Comparison of ENCODE assay signal across 1 cellular context in the genomic region with DNA sequence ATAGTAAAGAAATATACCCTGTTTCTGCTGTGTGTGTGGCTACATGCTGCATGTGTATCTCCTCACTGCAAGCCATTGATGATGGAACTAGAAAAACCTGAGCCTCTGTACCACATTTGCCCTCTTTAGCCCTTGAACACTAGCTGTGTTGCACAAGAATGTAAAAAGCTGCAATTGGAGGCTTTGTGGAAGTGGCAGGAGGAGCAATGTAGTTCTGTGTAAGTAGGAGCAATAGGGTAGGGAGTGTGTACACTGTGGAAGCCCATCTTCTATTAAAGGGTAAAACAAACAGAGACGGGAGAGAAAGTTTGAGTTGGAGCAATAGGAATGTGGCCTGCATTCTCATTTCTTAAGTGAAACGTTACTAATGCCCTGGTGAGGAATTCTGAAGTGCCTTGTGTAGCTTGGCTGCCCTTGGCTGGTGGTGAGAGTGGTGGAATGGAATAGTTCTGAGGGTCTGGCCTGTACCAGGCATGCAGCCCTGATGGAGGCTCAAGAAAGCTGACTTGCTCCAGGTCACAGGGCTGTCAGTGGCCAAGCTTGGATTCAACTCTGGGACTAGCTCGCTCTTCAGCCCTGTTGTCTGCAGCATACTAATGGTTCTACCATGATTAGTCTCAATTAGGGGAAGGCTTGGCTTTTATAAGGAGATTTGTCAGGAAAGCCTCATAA.
TF ChIP-seq lines count a peak whose summit lies in the region.

No MANE protein-coding gene starts in this region.

TF ChIP-seq in WTC11, 78 proteins besides CTCF, POLR2A, EP300 and RAD21 (continued from another document):
- TF ChIP-seq, protein P1, sequence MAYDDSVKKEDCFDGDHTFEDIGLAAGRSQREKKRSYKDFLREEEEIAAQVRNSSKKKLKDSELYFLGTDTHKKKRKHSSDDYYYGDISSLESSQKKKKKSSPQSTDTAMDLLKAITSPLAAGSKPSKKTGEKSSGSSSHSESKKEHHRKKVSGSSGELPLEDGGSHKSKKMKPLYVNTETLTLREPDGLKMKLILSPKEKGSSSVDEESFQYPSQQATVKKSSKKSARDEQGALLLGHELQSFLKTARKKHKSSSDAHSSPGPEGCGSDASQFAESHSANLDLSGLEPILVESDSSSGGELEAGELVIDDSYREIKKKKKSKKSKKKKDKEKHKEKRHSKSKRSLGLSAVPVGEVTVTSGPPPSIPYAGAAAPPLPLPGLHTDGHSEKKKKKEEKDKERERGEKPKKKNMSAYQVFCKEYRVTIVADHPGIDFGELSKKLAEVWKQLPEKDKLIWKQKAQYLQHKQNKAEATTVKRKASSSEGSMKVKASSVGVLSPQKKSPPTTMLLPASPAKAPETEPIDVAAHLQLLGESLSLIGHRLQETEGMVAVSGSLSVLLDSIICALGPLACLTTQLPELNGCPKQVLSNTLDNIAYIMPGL (CRISPR knock-in tag; IDR thresholded peaks at IDR 0.05): no peak
- TF ChIP-seq ZBTB21 (CRISPR knock-in tag; IDR thresholded peaks at IDR 0.05; ENCODE audit: borderline replicate concordance): no peak
- no peak for TF ChIP-seq MXD4 (CRISPR knock-in tag; IDR thresholded peaks at IDR 0.05; ENCODE audit: borderline replicate concordance)
